Comparison of ENCODE assay signal across 16 cellular contexts in genomic region chr2:85481818-85482777, GRCh38.
"Had no signal": no experiment of that assay in that cellular context is flagged by ENCODE, and none has a peak within 500 bp of the region (broad histone marks: within the 10 kb centered on the region; RNA-seq: fewer than 3 reads in every experiment).

No MANE protein-coding gene starts in this region.

- H3K9me3 ChIP-seq: esophagus squamous epithelium, gastroesophageal sphincter, left ventricle myocardium inferior, pancreas had no signal

- H3K27ac ChIP-seq: esophagus squamous epithelium, gastroesophageal sphincter, left ventricle myocardium inferior, pancreas had no signal

- H3K27me3 ChIP-seq: esophagus squamous epithelium, gastroesophageal sphincter, pancreas had no signal

- DNase-seq: dermis blood vessel endothelial cell; esophagus squamous epithelium; glutamatergic neuron; immature natural killer cell; left ventricle myocardium inferior; mesendoderm; naive B cell; occipital lobe; pancreas; right cardiac atrium; stimulated activated CD4-positive, alpha-beta T cell treated with anti-CD3 and anti-CD28 coated beads, Interleukin-2, amount 100 ng/mL, for 48 hours; stimulated activated naive CD4-positive, alpha-beta T cell treated with Interleukin-2 at 50 U/mL for 16 hours; trophoblast cell had no signal

- H3K4me3 ChIP-seq: esophagus squamous epithelium, gastroesophageal sphincter, left ventricle myocardium inferior, lung, pancreas, smooth muscle cell had no signal

- H3K36me3 ChIP-seq: esophagus squamous epithelium, gastroesophageal sphincter, left ventricle myocardium inferior, pancreas had no signal

- H3K4me1 ChIP-seq: gastroesophageal sphincter, left ventricle myocardium inferior had no signal
